8 cellular contexts compared by ENCODE assay signal in the genomic region with DNA sequence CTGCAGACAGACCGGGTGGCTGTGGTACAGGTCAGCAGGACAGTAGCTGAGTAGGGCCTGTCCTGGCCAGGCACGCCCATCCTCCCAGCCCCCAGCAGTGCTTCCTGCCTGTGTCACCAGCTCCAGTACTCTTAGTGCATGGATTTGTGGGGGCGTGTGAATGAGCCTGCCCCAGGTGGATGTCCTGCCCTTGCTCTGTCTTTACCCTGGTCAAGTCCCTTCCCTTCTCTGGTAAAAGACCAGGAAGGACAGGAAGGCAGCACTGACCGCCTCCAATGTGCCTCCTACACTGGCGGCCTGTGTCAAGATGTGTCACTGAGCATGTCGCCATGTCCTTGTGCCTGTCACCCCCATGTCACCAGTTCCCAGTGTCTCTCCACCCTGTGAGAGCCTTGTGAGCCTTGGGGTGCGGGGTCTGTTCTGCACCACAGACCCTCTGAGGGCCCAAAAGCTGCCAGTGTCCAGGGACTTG. TPM values are rescaled to one million over a fixed set of nuclear protein-coding genes. Genes with fewer than 3 reads are reported as not detected.
DNase-seq lines count a peak whose midpoint lies in the region; ATAC-seq, FAIRE-seq and TF ChIP-seq lines count a peak whose summit lies in the region.
"Had no signal": no experiment of that assay in that cellular context is flagged by ENCODE, and none has a peak within 500 bp of the region (broad histone marks: within the 10 kb centered on the region; RNA-seq: fewer than 3 reads in every experiment).

No MANE protein-coding gene starts in this region.

- peak overlapping the region; percentile 87; the same call in 1 of the 2 replicates for H3K23ac ChIP-seq in IMR-90 (ENCODE audit: low read depth, low read length)

- H3K27ac ChIP-seq in IMR-90 (ENCODE audit: insufficient read depth, low read length) = peak overlapping the region; percentile 65

- peak overlapping the region; percentile 78 for H3K14ac ChIP-seq in IMR-90 (replicated peaks; ENCODE audit: low read depth, low read length)

- peak overlapping the region; percentile 94 for H2AK9ac ChIP-seq in IMR-90 (replicated peaks; ENCODE audit: low read depth, low read length, poor library complexity)

- peaks cover 41% of the 10 kb centered on the region for H3K36me3 ChIP-seq in IMR-90 (ENCODE audit: control insufficient read depth, insufficient read depth, low read length)

- dilution Hi-C loops in IMR-90 (cut with HindIII; ENCODE audit: low sequenced_read_pairs, unreplicated experiment) = no loop called here

- TF ChIP-seq RAD21 in IMR-90 (IDR thresholded peaks at IDR 0.05; ENCODE audit: low read length) = no peak

- H3K4me3 ChIP-seq in IMR-90 (ENCODE audit: insufficient read depth, low read depth, low read length) = no peak overlapping the region

- peak overlapping the region; percentile 86 for H2BK120ac ChIP-seq in IMR-90 (ENCODE audit: low read depth, low read length)

- peaks cover 35% of the 10 kb centered on the region for H3K4me1 ChIP-seq in IMR-90 (ENCODE audit: control insufficient read depth, insufficient read depth, low read length)

- peak; percentile 95 for FAIRE-seq in urothelium cell line (lab: Jason Lieb, UNC)

- WGBS in IMR-90 (ENCODE audit: extremely low coverage in 2 of 2, insufficient read length in 1 of 2), 2 experiments = 100% methylated on average over 2 of the region's 7 CpGs; no CpG with 5 or more reads in 1 of the 2 experiments

- peaks cover 20% of the 10 kb centered on the region for H3K27me3 Mint-ChIP-seq in dendritic cell treated with granulocyte-macrophage colony-stimulating factor and Interleukin-4, amounts not matched to agents 40 ng/mL and 50 ng/mL, for 4 days
- H3K27me3 Mint-ChIP-seq in mesothelial cell of epicardium (ENCODE audit: low read depth) = no peaks in the 10 kb centered on the region

- peak overlapping the region; percentile 91 for H3K4ac ChIP-seq in IMR-90 (ENCODE audit: low read depth, low read length)

- H3K56ac ChIP-seq in IMR-90 (ENCODE audit: extremely low read depth, insufficient read depth, low read length) = 0 out of 2 replicates have a peak overlapping the region, but pooled peaks have one; percentile 36

- H3K9ac ChIP-seq in IMR-90 (ENCODE audit: low read depth, low read length) = peak overlapping the region; percentile 28; the same call in 1 of the 2 replicates

- CTCF ChIA-PET in IMR-90 (lab: Yijun Ruan, JAX) = interaction anchor here (0.6 kb wide), 1 partner anchor 22 kb away, joined by 4 read pairs; no protein-coding TSS in a partner anchor

- peak; percentile 16 for ATAC-seq in IMR-90 (ENCODE audit: low read depth)

- peak overlapping the region; percentile 96 for H4K91ac ChIP-seq in IMR-90 (ENCODE audit: insufficient read depth, low read depth, low read length)

- H3K9me1 ChIP-seq in IMR-90 (ENCODE audit: insufficient read depth, low read length) = peaks cover 36% of the 10 kb centered on the region

- intact Hi-C loops in IMR-90 (cut with micrococcal nuclease) = no loop called here
- intact Hi-C loops in dendritic cell treated with granulocyte-macrophage colony-stimulating factor and Interleukin-4, amounts not matched to agents 40 ng/mL and 50 ng/mL, for 4 days (cut with micrococcal nuclease) = no loop called here

- H3K9me3 Mint-ChIP-seq in dendritic cell treated with granulocyte-macrophage colony-stimulating factor and Interleukin-4, amounts not matched to agents 40 ng/mL and 50 ng/mL, for 4 days = no peaks in the 10 kb centered on the region
- no peaks in the 10 kb centered on the region for H3K9me3 Mint-ChIP-seq in mesothelial cell of epicardium

- peak overlapping the region; percentile 82 for H2BK20ac ChIP-seq in IMR-90 (ENCODE audit: low read depth, low read length)

- peak overlapping the region; percentile 52 for H4K5ac ChIP-seq in IMR-90 (ENCODE audit: low read depth, low read length)

- H2AK5ac ChIP-seq in IMR-90 (ENCODE audit: low read depth, low read length) = peak overlapping the region; percentile 99

- TF ChIP-seq POLR2A in IMR-90 (IDR thresholded peaks at IDR 0.05; ENCODE audit: low read depth, low read length) = no peak

- peak overlapping the region; percentile 93 for H2BK5ac ChIP-seq in IMR-90 (ENCODE audit: low read depth, low read length, poor library complexity, severe bottlenecking)

- peak overlapping the region; percentile 71 for H3K18ac ChIP-seq in IMR-90 (ENCODE audit: low read depth, low read length)

- H3K79me1 ChIP-seq in IMR-90 (ENCODE audit: low read depth in 1 of 2, low read length in 2 of 2) = peaks cover 54 to 97% of the 10 kb centered on the region in 2 experiments

- H2AFZ ChIP-seq in IMR-90 (replicated peaks; ENCODE audit: low read length, poor library complexity) = peak overlapping the region; percentile 85

- H3K27me3 ChIP-seq in IMR-90 (ENCODE audit: control insufficient read depth, insufficient read depth, low read length) = no peaks in the 10 kb centered on the region

- peak; percentile 50 for DNase-seq in IMR-90
- DNase-seq in mesothelial cell of epicardium (ENCODE audit: low spot score in 2 of 2, unreplicated experiment in 2 of 2) = no peak
- peak; percentile 70 for DNase-seq in urothelium cell line (ENCODE audit: low spot score)
- no peak for DNase-seq in NCI-H187 treated with DMSO at 0.1 percent for 48 hours (lab: John Stamatoyannopoulos, UW)
- no peak for DNase-seq in activated CD4-positive, CD25-positive, alpha-beta regulatory T cell (lab: John Stamatoyannopoulos, UW)
- no peak for DNase-seq in HuH-7 (ENCODE audit: low spot score)
- DNase-seq: cerebellar nuclear complex had no signal

- BruUV-seq in IMR-90 (replicated peaks; lab: Mats Ljungman, UMichigan) = no TSS peak

- H3K36me3 Mint-ChIP-seq in dendritic cell treated with granulocyte-macrophage colony-stimulating factor and Interleukin-4, amounts not matched to agents 40 ng/mL and 50 ng/mL, for 4 days (ENCODE audit: low read depth) = no peaks in the 10 kb centered on the region
- peaks cover 9% of the 10 kb centered on the region for H3K36me3 Mint-ChIP-seq in mesothelial cell of epicardium

- peaks cover 27% of the 10 kb centered on the region for H3K4me1 Mint-ChIP-seq in dendritic cell treated with granulocyte-macrophage colony-stimulating factor and Interleukin-4, amounts not matched to agents 40 ng/mL and 50 ng/mL, for 4 days (ENCODE audit: low read depth)
- peaks cover 47% of the 10 kb centered on the region for H3K4me1 Mint-ChIP-seq in mesothelial cell of epicardium

- peaks cover 17% of the 10 kb centered on the region; the same call in 1 of the 2 replicates for H4K20me1 ChIP-seq in IMR-90 (ENCODE audit: insufficient read depth, low read length)

- TF ChIP-seq CTCF in IMR-90 (conservative IDR thresholded peaks at IDR 0.05; ENCODE audit: low read depth, low read length) (no peak), mesothelial cell of epicardium (IDR thresholded peaks at IDR 0.05; ENCODE audit: unreplicated experiment) (no peak)

- peak overlapping the region; percentile 4 for H3K27ac Mint-ChIP-seq in dendritic cell treated with granulocyte-macrophage colony-stimulating factor and Interleukin-4, amounts not matched to agents 40 ng/mL and 50 ng/mL, for 4 days
- peak overlapping the region; percentile 99 for H3K27ac Mint-ChIP-seq in mesothelial cell of epicardium

- peak overlapping the region; percentile 76 to 84 for H4K8ac ChIP-seq in IMR-90 (ENCODE audit: low read depth in 2 of 2, low read length in 2 of 2)

- POLR2A ChIA-PET in IMR-90 (lab: Charles Lee; ENCODE audit: unreplicated experiment) = no interaction called here

- in situ Hi-C loops in IMR-90 (cut with MboI; ENCODE audit: low sequenced_read_pairs) = no loop called here

- no peak overlapping the region for H3K4me3 Mint-ChIP-seq in dendritic cell treated with granulocyte-macrophage colony-stimulating factor and Interleukin-4, amounts not matched to agents 40 ng/mL and 50 ng/mL, for 4 days
- H3K4me3 Mint-ChIP-seq in mesothelial cell of epicardium = peak overlapping the region; percentile 49

- H3K9me3 ChIP-seq in IMR-90 (ENCODE audit: control insufficient read depth, insufficient read depth, low read length) = no peaks in the 10 kb centered on the region

- H2BK15ac ChIP-seq in IMR-90 (ENCODE audit: low read depth, low read length) = peak overlapping the region; percentile 63; the same call in 2 of the 3 replicates

- H3K4me2 ChIP-seq in IMR-90 (ENCODE audit: low read depth, low read length) = peak overlapping the region; percentile 9; the same call in 1 of the 2 replicates

TF ChIP-seq in IMR-90, 13 proteins besides CTCF, POLR2A, EP300 and RAD21:
- TF ChIP-seq FOS (IDR thresholded peaks at IDR 0.05; ENCODE audit: low read depth, low read length) (no peak), SMC3 (IDR thresholded peaks at IDR 0.05; ENCODE audit: low read depth, low read length) (no peak), MAZ (IDR thresholded peaks at IDR 0.05; ENCODE audit: borderline replicate concordance, low read depth, low read length) (peak; percentile 31; the same call in 1 of the 2 replicates), MAFK (IDR thresholded peaks at IDR 0.05; ENCODE audit: low read depth, low read length) (no peak)

RNA-seq across cellular contexts. Expression of a gene that starts 11.9 kb away (rescaled TPM):
- total RNA-seq in IMR-90 (2012; rRNA removed) = 5.0 and 5.2 TPM in 2 replicates
- polyA plus RNA-seq in IMR-90 (2012; rRNA removed) = 25.0 and 28.0 TPM in 2 replicates
- 16.6 and 30.2 TPM in 2 replicates for polyA plus RNA-seq in IMR-90 (2012; cell fraction: cytosol; rRNA removed)
- polyA plus RNA-seq in IMR-90 (2012; cell fraction: nucleus; rRNA removed; ENCODE audit: low replicate concordance) = 49.5 and 83.0 TPM in 2 replicates
- 88.2 to 91.8 TPM (median 91.4 TPM) in 3 replicates for total RNA-seq in mesothelial cell of epicardium

RNA-seq across cellular contexts. Expression of a gene that starts 16.8 kb away (rescaled TPM):
- 1,746 and 2,310 TPM in 2 replicates for total RNA-seq in IMR-90 (2012; rRNA removed)
- polyA plus RNA-seq in IMR-90 (2012; rRNA removed) = 3,153 and 3,261 TPM in 2 replicates
- 1,705 and 1,838 TPM in 2 replicates for polyA plus RNA-seq in IMR-90 (2012; cell fraction: cytosol; rRNA removed)
- 1,133 and 1,323 TPM in 2 replicates for polyA plus RNA-seq in IMR-90 (2012; cell fraction: nucleus; rRNA removed; ENCODE audit: low replicate concordance)
- total RNA-seq in mesothelial cell of epicardium = 1,840 to 1,922 TPM (median 1,906 TPM) in 3 replicates

RNA-seq across cellular contexts. Expression of a gene that starts 27.7 kb away (rescaled TPM):
- not detected in 2 replicates for total RNA-seq in IMR-90 (2012; rRNA removed)
- not detected in 2 replicates for polyA plus RNA-seq in IMR-90 (2012; rRNA removed)
- not detected in 2 replicates for polyA plus RNA-seq in IMR-90 (2012; cell fraction: cytosol; rRNA removed)
- not detected in 2 replicates for polyA plus RNA-seq in IMR-90 (2012; cell fraction: nucleus; rRNA removed; ENCODE audit: low replicate concordance)
- total RNA-seq in mesothelial cell of epicardium = 17.5 to 17.7 TPM (median 17.6 TPM) in 3 replicates

RNA-seq across cellular contexts. Expression of a gene that starts 32.8 kb away (rescaled TPM):
- total RNA-seq in IMR-90 (2012; rRNA removed) (7.5 and 9.1 TPM in 2 replicates), mesothelial cell of epicardium (7.0 to 8.5 TPM (median 8.0 TPM) in 3 replicates)
- 6.8 and 7.1 TPM in 2 replicates for polyA plus RNA-seq in IMR-90 (2012; rRNA removed)
- polyA plus RNA-seq in IMR-90 (2012; cell fraction: cytosol; rRNA removed) = 4.5 and 6.8 TPM in 2 replicates
- polyA plus RNA-seq in IMR-90 (2012; cell fraction: nucleus; rRNA removed; ENCODE audit: low replicate concordance) = 5.0 and 6.6 TPM in 2 replicates

Comparison
In these comparisons a context has a peak if more than half of its experiments do, and no peak if none do; other contexts are left out.
1. DNase-seq: peak in IMR-90 (single experiment) and urothelium cell line (single experiment); none in mesothelial cell of epicardium (0 of 2), NCI-H187 treated with DMSO at 0.1 percent for 48 hours (single experiment), activated CD4-positive, CD25-positive, alpha-beta regulatory T cell (0 of 4) and HuH-7 (single experiment).
2. RNA of a gene that starts 11.9 kb away (total RNA-seq): 88.2 to 91.8 TPM in mesothelial cell of epicardium; 5.0 to 5.2 TPM in IMR-90; every median in the first group is over 10 times any median in the second.
3. RNA of a gene that starts 27.7 kb away (total RNA-seq): 17.5 to 17.7 TPM in mesothelial cell of epicardium; not detected in IMR-90; every median in the first group is over 10 times any median in the second.